Comparison of ENCODE assay signal across 7 cellular contexts in the genomic region with DNA sequence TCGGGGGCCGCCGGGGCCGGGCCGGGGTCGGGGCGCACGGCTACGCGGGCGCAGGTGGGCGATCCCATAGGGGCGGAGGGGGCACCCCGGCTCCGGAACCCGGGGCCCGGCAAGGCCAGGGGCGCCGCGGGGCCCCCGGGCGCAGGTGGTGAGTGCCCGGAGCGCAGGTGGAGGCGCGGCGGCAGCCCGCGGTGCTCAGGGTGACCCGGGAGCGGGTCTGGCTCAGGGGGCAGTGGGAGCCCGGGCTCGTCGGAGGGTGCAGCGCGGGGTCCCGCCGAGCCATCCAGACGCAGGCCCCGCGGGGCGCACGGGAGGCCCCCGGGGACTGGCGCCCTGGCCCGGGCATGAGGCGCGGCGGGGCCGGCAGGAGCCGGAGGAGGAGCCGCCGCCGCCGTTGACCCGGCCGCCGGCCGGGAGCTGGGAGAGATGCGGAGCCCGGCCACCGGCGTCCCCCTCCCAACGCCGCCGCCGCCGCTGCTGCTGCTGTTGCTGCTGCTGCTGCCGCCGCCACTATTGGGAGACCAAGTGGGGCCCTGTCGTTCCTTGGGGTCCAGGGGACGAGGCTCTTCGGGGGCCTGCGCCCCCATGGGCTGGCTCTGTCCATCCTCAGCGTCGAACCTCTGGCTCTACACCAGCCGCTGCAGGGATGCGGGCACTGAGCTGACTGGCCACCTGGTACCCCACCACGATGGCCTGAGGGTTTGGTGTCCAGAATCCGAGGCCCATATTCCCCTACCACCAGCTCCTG. TPM values are rescaled to one million over a fixed set of nuclear protein-coding genes. Genes with fewer than 3 reads are reported as not detected.
DNase-seq lines count a peak whose midpoint lies in the region; ATAC-seq lines count a peak whose summit lies in the region.
"Had no signal": no experiment of that assay in that cellular context is flagged by ENCODE, and none has a peak within 500 bp of the region (broad histone marks: within the 10 kb centered on the region; RNA-seq: fewer than 3 reads in every experiment).

No MANE protein-coding gene starts in this region.

- H2BK120ac ChIP-seq in mesenchymal stem cell (ENCODE audit: low read depth, low read length), result no peak overlapping the region

- no peaks in the 10 kb centered on the region for H3K36me3 ChIP-seq in CD4-positive, CD25-positive, alpha-beta regulatory T cell (ENCODE audit: control insufficient read depth, insufficient read depth, low read length)
- H3K36me3 ChIP-seq in HAP-1 (replicated peaks), result no peaks in the 10 kb centered on the region; the same call in 1 of the 2 replicates
- H3K36me3 ChIP-seq in mesenchymal stem cell (ENCODE audit: control insufficient read depth in 1 of 2, insufficient read depth in 2 of 2, low read depth in 1 of 2, low read length in 2 of 2), result peaks cover 0 to 8% of the 10 kb centered on the region in 2 experiments

- H3K27me3 Mint-ChIP-seq in CD4-positive, CD25-positive, alpha-beta regulatory T cell, result peaks cover 23% of the 10 kb centered on the region
- H3K27me3 Mint-ChIP-seq in activated T-helper 1 cell treated with anti-CD3 and anti-CD28 coated beads, Interleukin-12 subunit alpha, Interleukin-12 subunit beta, Interleukin-2, Interleukin-4 antibody, amounts not matched to agents 30 ng/mL and 10 ng/mL and 1 ng/mL, durations not matched to agents 14 hours and 24 hours and 36 hours (ENCODE audit: insufficient read depth), result peaks cover 14% of the 10 kb centered on the region

- H2BK15ac ChIP-seq in mesenchymal stem cell (ENCODE audit: low read depth, poor library complexity, severe bottlenecking), result no peak overlapping the region

- no peaks in the 10 kb centered on the region for H3K9me3 Mint-ChIP-seq in CD4-positive, CD25-positive, alpha-beta regulatory T cell
- H3K9me3 Mint-ChIP-seq in activated T-helper 1 cell treated with anti-CD3 and anti-CD28 coated beads, Interleukin-12 subunit alpha, Interleukin-12 subunit beta, Interleukin-2, Interleukin-4 antibody, amounts not matched to agents 30 ng/mL and 10 ng/mL and 1 ng/mL, durations not matched to agents 14 hours and 24 hours and 36 hours, result no peaks in the 10 kb centered on the region

- WGBS in mesenchymal stem cell, result 9% methylated on average over 26 of the region's 80 CpGs

- in situ Hi-C loops in HAP-1 (cut with MboI; ENCODE audit: low sequenced_read_pairs), result no loop called here

- no peaks in the 10 kb centered on the region for H3K79me1 ChIP-seq in mesenchymal stem cell (replicated peaks; ENCODE audit: low read length, poor library complexity, severe bottlenecking)

- no peak overlapping the region for H3K14ac ChIP-seq in mesenchymal stem cell (ENCODE audit: low read length in 2 of 2)

- no peak overlapping the region for H2BK12ac ChIP-seq in mesenchymal stem cell (ENCODE audit: low read length in 2 of 2)

- intact Hi-C loops in activated T-helper 1 cell treated with anti-CD3 and anti-CD28 coated beads, Interleukin-12 subunit alpha, Interleukin-12 subunit beta, Interleukin-2, Interleukin-4 antibody, amounts not matched to agents 30 ng/mL and 10 ng/mL and 1 ng/mL, durations not matched to agents 14 hours and 24 hours and 36 hours (cut with micrococcal nuclease), result loop anchor here (1.0 to 5.0 kb wide), 6 partner anchors 9 to 288 kb away; a partner anchor contains a TSS

- peak overlapping the region in 1 of 2 experiments; percentile 11 for H3K18ac ChIP-seq in mesenchymal stem cell (ENCODE audit: low read depth in 1 of 2, low read length in 2 of 2)

- no peak for DNase-seq in CD4-positive, CD25-positive, alpha-beta regulatory T cell
- DNase-seq in HAP-1 (ENCODE audit: low spot score in 2 of 2) (no peak), mesenchymal stem cell (no peak), NCI-H774 (lab: John Stamatoyannopoulos, UW) (no peak), NCI-H2081 (lab: John Stamatoyannopoulos, UW) (no peak)
- no peak for DNase-seq in activated T-helper 1 cell treated with anti-CD3 and anti-CD28 coated beads, Interleukin-12 subunit alpha, Interleukin-12 subunit beta, Interleukin-2, Interleukin-4 antibody, amounts not matched to agents 30 ng/mL and 10 ng/mL and 1 ng/mL, durations not matched to agents 14 hours and 24 hours and 36 hours (ENCODE audit: low spot score)

- H4K8ac ChIP-seq in mesenchymal stem cell (ENCODE audit: low read length), result no peak overlapping the region

- peaks cover 2% of the 10 kb centered on the region for H3K27me3 ChIP-seq in CD4-positive, CD25-positive, alpha-beta regulatory T cell (ENCODE audit: control insufficient read depth, insufficient read depth, low read length)
- H3K27me3 ChIP-seq in HAP-1 (ENCODE audit: low read depth) (no peaks in the 10 kb centered on the region), mesenchymal stem cell (ENCODE audit: control insufficient read depth in 1 of 2, insufficient read depth in 1 of 2, low read length in 2 of 2) (peaks cover 0 to 57% of the 10 kb centered on the region in 2 experiments)

- H3K27ac Mint-ChIP-seq in CD4-positive, CD25-positive, alpha-beta regulatory T cell, result peak overlapping the region in 1 of 3 donors; percentile 14
- H3K27ac Mint-ChIP-seq in activated T-helper 1 cell treated with anti-CD3 and anti-CD28 coated beads, Interleukin-12 subunit alpha, Interleukin-12 subunit beta, Interleukin-2, Interleukin-4 antibody, amounts not matched to agents 30 ng/mL and 10 ng/mL and 1 ng/mL, durations not matched to agents 14 hours and 24 hours and 36 hours, result no peak overlapping the region

- no peak overlapping the region for H2AK5ac ChIP-seq in mesenchymal stem cell (ENCODE audit: low read length, severe bottlenecking)

- no peak overlapping the region for H3K9ac ChIP-seq in mesenchymal stem cell (ENCODE audit: low read length)

- no peaks in the 10 kb centered on the region for H3K36me3 Mint-ChIP-seq in CD4-positive, CD25-positive, alpha-beta regulatory T cell
- no peaks in the 10 kb centered on the region for H3K36me3 Mint-ChIP-seq in activated T-helper 1 cell treated with anti-CD3 and anti-CD28 coated beads, Interleukin-12 subunit alpha, Interleukin-12 subunit beta, Interleukin-2, Interleukin-4 antibody, amounts not matched to agents 30 ng/mL and 10 ng/mL and 1 ng/mL, durations not matched to agents 14 hours and 24 hours and 36 hours (ENCODE audit: low read depth)

- no peak overlapping the region for H3K27ac ChIP-seq in CD4-positive, CD25-positive, alpha-beta regulatory T cell (ENCODE audit: insufficient read depth, low read length, poor library complexity, severe bottlenecking)
- no peak overlapping the region for H3K27ac ChIP-seq in mesenchymal stem cell (ENCODE audit: low read length, poor library complexity, severe bottlenecking)

- peak overlapping the region; percentile 82 for H3K4me2 ChIP-seq in mesenchymal stem cell (ENCODE audit: low read length, poor library complexity, severe bottlenecking)

- H2AFZ ChIP-seq in mesenchymal stem cell (ENCODE audit: low read depth, low read length), result peak overlapping the region; percentile 69

- no peak overlapping the region for H4K91ac ChIP-seq in mesenchymal stem cell (ENCODE audit: low read length)

- H3K4ac ChIP-seq in mesenchymal stem cell (ENCODE audit: low read depth in 1 of 2, low read length in 2 of 2), result no peak overlapping the region

- peaks cover 0 to 17% (median 4%) of the 10 kb centered on the region in 4 donors for H3K4me1 Mint-ChIP-seq in CD4-positive, CD25-positive, alpha-beta regulatory T cell
- H3K4me1 Mint-ChIP-seq in activated T-helper 1 cell treated with anti-CD3 and anti-CD28 coated beads, Interleukin-12 subunit alpha, Interleukin-12 subunit beta, Interleukin-2, Interleukin-4 antibody, amounts not matched to agents 30 ng/mL and 10 ng/mL and 1 ng/mL, durations not matched to agents 14 hours and 24 hours and 36 hours (ENCODE audit: low read depth), result peaks cover 6% of the 10 kb centered on the region

- H3K9me3 ChIP-seq in CD4-positive, CD25-positive, alpha-beta regulatory T cell (ENCODE audit: control insufficient read depth in 2 of 2, low read length in 2 of 2), result no peaks in the 10 kb centered on the region
- no peaks in the 10 kb centered on the region; the same call in 1 of the 2 replicates for H3K9me3 ChIP-seq in HAP-1
- no peaks in the 10 kb centered on the region for H3K9me3 ChIP-seq in mesenchymal stem cell (ENCODE audit: control insufficient read depth, low read length)

- H3K4me3 ChIP-seq in CD4-positive, CD25-positive, alpha-beta regulatory T cell (ENCODE audit: low read depth, low read length), result peak overlapping the region; percentile 13
- H3K4me3 ChIP-seq in HAP-1 (peak overlapping the region; percentile 25), mesenchymal stem cell (ENCODE audit: insufficient read depth in 1 of 2, low read depth in 1 of 2, low read length in 2 of 2) (peak overlapping the region in 1 of 2 experiments; percentile 61)

- peak; percentile 14 to 16 for ATAC-seq in CD4-positive, CD25-positive, alpha-beta regulatory T cell (ENCODE audit: low read depth in 2 of 2)

- no peak overlapping the region for H2BK5ac ChIP-seq in mesenchymal stem cell (ENCODE audit: low read depth, low read length, poor library complexity, severe bottlenecking)

- H3K4me1 ChIP-seq in CD4-positive, CD25-positive, alpha-beta regulatory T cell (ENCODE audit: control insufficient read depth, insufficient read depth, low read length, poor library complexity, severe bottlenecking), result peaks cover 13% of the 10 kb centered on the region
- H3K4me1 ChIP-seq in HAP-1, result peaks cover 25% of the 10 kb centered on the region
- peaks cover 32% of the 10 kb centered on the region for H3K4me1 ChIP-seq in mesenchymal stem cell (ENCODE audit: control insufficient read depth, insufficient read depth, low read depth, low read length)

- H3K23ac ChIP-seq in mesenchymal stem cell (ENCODE audit: low read length in 2 of 2), result peak overlapping the region in 1 of 2 experiments; percentile 68

- peak overlapping the region in 3 of 4 donors; percentile 47 to 77 (median 67) for H3K4me3 Mint-ChIP-seq in CD4-positive, CD25-positive, alpha-beta regulatory T cell
- H3K4me3 Mint-ChIP-seq in activated T-helper 1 cell treated with anti-CD3 and anti-CD28 coated beads, Interleukin-12 subunit alpha, Interleukin-12 subunit beta, Interleukin-2, Interleukin-4 antibody, amounts not matched to agents 30 ng/mL and 10 ng/mL and 1 ng/mL, durations not matched to agents 14 hours and 24 hours and 36 hours, result peak overlapping the region; percentile 58

RNA-seq across cellular contexts. Expression of a gene that starts 0.5 kb away (rescaled TPM):
- total RNA-seq in CD4-positive, CD25-positive, alpha-beta regulatory T cell, result 2.5 TPM
- under 1 TPM; 0.02 to 0.24 (median 0.11) TPM for polyA plus RNA-seq in CD4-positive, CD25-positive, alpha-beta regulatory T cell
- 4.1 and 4.9 TPM in 2 replicates for total RNA-seq in activated T-helper 1 cell treated with anti-CD3 and anti-CD28 coated beads, Interleukin-12 subunit alpha, Interleukin-12 subunit beta, Interleukin-2, Interleukin-4 antibody, amounts not matched to agents 30 ng/mL and 10 ng/mL and 1 ng/mL, durations not matched to agents 14 hours and 24 hours and 36 hours
- polyA plus RNA-seq in mesenchymal stem cell (2013, experiment 1 of 2), result 1.0 TPM
- 0.93 TPM for polyA plus RNA-seq in mesenchymal stem cell (2013, experiment 2 of 2)

RNA-seq across cellular contexts. Expression of a gene that starts 33.1 kb away (rescaled TPM):
- total RNA-seq in CD4-positive, CD25-positive, alpha-beta regulatory T cell, result 0.74 TPM
- 1 to 10 TPM in 1 of 4 donors, under 1 TPM in 3; 0.14 to 1.0 (median 0.38) TPM for polyA plus RNA-seq in CD4-positive, CD25-positive, alpha-beta regulatory T cell
- total RNA-seq in activated T-helper 1 cell treated with anti-CD3 and anti-CD28 coated beads, Interleukin-12 subunit alpha, Interleukin-12 subunit beta, Interleukin-2, Interleukin-4 antibody, amounts not matched to agents 30 ng/mL and 10 ng/mL and 1 ng/mL, durations not matched to agents 14 hours and 24 hours and 36 hours, result 3.6 and 5.5 TPM in 2 replicates
- polyA plus RNA-seq in mesenchymal stem cell (2013, experiment 1 of 2), result 7.4 TPM
- 7.5 TPM for polyA plus RNA-seq in mesenchymal stem cell (2013, experiment 2 of 2)

RNA-seq across cellular contexts. Expression of a gene that starts 36.1 kb away (rescaled TPM):
- total RNA-seq in CD4-positive, CD25-positive, alpha-beta regulatory T cell, result 117 TPM
- 100 to 1,000 TPM; 156 to 173 (median 170) TPM for polyA plus RNA-seq in CD4-positive, CD25-positive, alpha-beta regulatory T cell
- 147 and 154 TPM in 2 replicates for total RNA-seq in activated T-helper 1 cell treated with anti-CD3 and anti-CD28 coated beads, Interleukin-12 subunit alpha, Interleukin-12 subunit beta, Interleukin-2, Interleukin-4 antibody, amounts not matched to agents 30 ng/mL and 10 ng/mL and 1 ng/mL, durations not matched to agents 14 hours and 24 hours and 36 hours
- polyA plus RNA-seq in mesenchymal stem cell (2013, experiment 1 of 2), result 210 TPM
- polyA plus RNA-seq in mesenchymal stem cell (2013, experiment 2 of 2), result 208 TPM

RNA-seq across cellular contexts. Expression of a gene that starts 57.0 kb away (rescaled TPM):
- not detected for total RNA-seq in CD4-positive, CD25-positive, alpha-beta regulatory T cell
- not detected for polyA plus RNA-seq in CD4-positive, CD25-positive, alpha-beta regulatory T cell
- total RNA-seq in activated T-helper 1 cell treated with anti-CD3 and anti-CD28 coated beads, Interleukin-12 subunit alpha, Interleukin-12 subunit beta, Interleukin-2, Interleukin-4 antibody, amounts not matched to agents 30 ng/mL and 10 ng/mL and 1 ng/mL, durations not matched to agents 14 hours and 24 hours and 36 hours, result not detected in 2 replicates
- 0.14 TPM for polyA plus RNA-seq in mesenchymal stem cell (2013, experiment 1 of 2)
- not detected for polyA plus RNA-seq in mesenchymal stem cell (2013, experiment 2 of 2)
- total RNA-seq: M059J had no signal
